13 cellular contexts compared by ENCODE assay signal in genomic region chr2:59276033-59276432, GRCh38.
A peak's percentile ranks its signal among the peaks of the same experiment; 100 is the strongest.
DNase-seq lines count a peak whose midpoint lies in the region; ATAC-seq and TF ChIP-seq lines count a peak whose summit lies in the region.
"Had no signal": no experiment of that assay in that cellular context is flagged by ENCODE, and none has a peak within 500 bp of the region (broad histone marks: within the 10 kb centered on the region; RNA-seq: fewer than 3 reads in every experiment).

No MANE protein-coding gene starts in this region.

- TF ChIP-seq POLR2A in breast epithelium (IDR thresholded peaks at IDR 0.05), result no peak

- H3K9me3 ChIP-seq in breast epithelium, result no peaks in the 10 kb centered on the region

- POLR2A ChIA-PET in MCF 10A (lab: Yijun Ruan, JAX), result interaction anchor here (0.6 kb wide), 1 partner anchor 100 kb away, joined by 3 read pairs; no protein-coding TSS in a partner anchor

- BruUV-seq in MCF 10A (replicated peaks; lab: Mats Ljungman, UMichigan), result no TSS peak

- H3K9me3 Mint-ChIP-seq in MCF 10A (ENCODE audit: unreplicated experiment), result peaks cover 6% of the 10 kb centered on the region

- H3K27ac ChIP-seq in breast epithelium, result no peak overlapping the region

- CTCF ChIA-PET in MCF 10A (lab: Yijun Ruan, JAX), result interaction anchor here (0.6 to 1.7 kb wide), 6 partner anchors 8 to 1740 kb away, joined by 3 to 7 read pairs (median 4); no protein-coding TSS in a partner anchor

- no peaks in the 10 kb centered on the region for H3K27me3 ChIP-seq in breast epithelium

- no peaks in the 10 kb centered on the region for H3K36me3 ChIP-seq in breast epithelium

- DNase-seq in MCF 10A (ENCODE audit: unreplicated experiment) (no peak), breast epithelium (ENCODE audit: low spot score in 2 of 2) (no peak), astrocyte of the spinal cord (ENCODE audit: low read depth, low spot score) (no peak), NCI-H1436 treated with DMSO at 0.1 percent for 48 hours (lab: John Stamatoyannopoulos, UW) (no peak), putamen (ENCODE audit: low spot score) (no peak)
- DNase-seq in stimulated activated CD8-positive, alpha-beta memory T cell treated with anti-CD3 and anti-CD28 coated beads, Interleukin-4, amount 100 ng/mL, for 48 hours, result peak; percentile 33
- DNase-seq: activated CD4-positive, alpha-beta T cell treated with anti-CD3 and anti-CD28 coated beads, Interleukin-2, amount 50 U/mL, for 1 hour; C1 segment of cervical spinal cord; immature natural killer cell; NCI-H2107; SHP77 had no signal

- TF ChIP-seq CTCF in MCF 10A (IDR thresholded peaks at IDR 0.05; ENCODE audit: unreplicated experiment), result peak; percentile 28
- TF ChIP-seq CTCF in breast epithelium (IDR thresholded peaks at IDR 0.05), result no peak
- TF ChIP-seq CTCF in astrocyte of the spinal cord (IDR thresholded peaks at IDR 0.05; ENCODE audit: low read depth, low read length), result peak; percentile 5

- ATAC-seq in HG02885 (IDR thresholded peaks at IDR 0.05; ENCODE audit: poor library complexity, unreplicated experiment), result peak; percentile 63
- ATAC-seq in HG03097 (IDR thresholded peaks at IDR 0.05; ENCODE audit: low FRiP score, unreplicated experiment), result no peak

- H3K27me3 Mint-ChIP-seq in MCF 10A (ENCODE audit: insufficient read depth, unreplicated experiment), result no peaks in the 10 kb centered on the region

- no peak overlapping the region for H3K4me3 Mint-ChIP-seq in MCF 10A (ENCODE audit: unreplicated experiment)
- H3K4me3 Mint-ChIP-seq: immature natural killer cell had no signal

- no peaks in the 10 kb centered on the region for H3K4me1 ChIP-seq in breast epithelium

- H3K36me3 Mint-ChIP-seq in MCF 10A (ENCODE audit: insufficient read depth, unreplicated experiment), result no peaks in the 10 kb centered on the region
- H3K36me3 Mint-ChIP-seq: immature natural killer cell had no signal

- no peak overlapping the region for H3K27ac Mint-ChIP-seq in MCF 10A (ENCODE audit: low read depth, unreplicated experiment)
- H3K27ac Mint-ChIP-seq: immature natural killer cell had no signal

- intact Hi-C loops in MCF 10A (cut with micrococcal nuclease) (no loop called here), breast epithelium (cut with DNase I; ENCODE audit: low total_unique reads) (no loop called here)

- peaks cover 6% of the 10 kb centered on the region for H3K4me1 Mint-ChIP-seq in MCF 10A (ENCODE audit: insufficient read depth, unreplicated experiment)
- H3K4me1 Mint-ChIP-seq: immature natural killer cell had no signal

- H3K4me3 ChIP-seq in breast epithelium (no peak overlapping the region), astrocyte of the spinal cord (ENCODE audit: low read depth, low read length) (no peak overlapping the region)

- in situ Hi-C loops in astrocyte of the spinal cord (cut with HindIII; ENCODE audit: low sequenced_read_pairs), result no loop called here

Comparison
In these comparisons a context has a peak if more than half of its experiments do, and no peak if none do; other contexts are left out.
1. CTCF ChIP-seq: peak in MCF 10A (single experiment) and astrocyte of the spinal cord (single experiment); none in breast epithelium (0 of 3).